In genomic region chr17:43521389-43521788, GRCh38 we compare ENCODE assay signal across 2 cellular contexts.
A peak's percentile ranks its signal among the peaks of the same experiment; 100 is the strongest.
TF ChIP-seq lines count a peak whose summit lies in the region.

No MANE protein-coding gene starts in this region.

TF ChIP-seq in GM23338, 12 proteins besides CTCF, POLR2A, EP300 and RAD21:
- TF ChIP-seq EZH2phosphoT487 (IDR thresholded peaks at IDR 0.05; ENCODE audit: unreplicated experiment) (no peak), JUNB (IDR thresholded peaks at IDR 0.05; ENCODE audit: unreplicated experiment) (no peak), ZNF331 (CRISPR knock-in tag; IDR thresholded peaks at IDR 0.05; ENCODE audit: low read depth) (no peak), POLR2AphosphoS5 (IDR thresholded peaks at IDR 0.05; ENCODE audit: low read depth) (no peak)

TF ChIP-seq in K562, 482 proteins besides CTCF, POLR2A, EP300 and RAD21:
- TF ChIP-seq, protein P1, sequence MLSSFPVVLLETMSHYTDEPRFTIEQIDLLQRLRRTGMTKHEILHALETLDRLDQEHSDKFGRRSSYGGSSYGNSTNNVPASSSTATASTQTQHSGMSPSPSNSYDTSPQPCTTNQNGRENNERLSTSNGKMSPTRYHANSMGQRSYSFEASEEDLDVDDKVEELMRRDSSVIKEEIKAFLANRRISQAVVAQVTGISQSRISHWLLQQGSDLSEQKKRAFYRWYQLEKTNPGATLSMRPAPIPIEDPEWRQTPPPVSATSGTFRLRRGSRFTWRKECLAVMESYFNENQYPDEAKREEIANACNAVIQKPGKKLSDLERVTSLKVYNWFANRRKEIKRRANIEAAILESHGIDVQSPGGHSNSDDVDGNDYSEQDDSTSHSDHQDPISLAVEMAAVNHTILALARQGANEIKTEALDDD (IDR thresholded peaks at IDR 0.05), result no peak
- TF ChIP-seq MAFF (IDR thresholded peaks at IDR 0.05; ENCODE audit: low read length) (peak; percentile 55), MAFG (tag; conservative IDR thresholded peaks at IDR 0.05) (peak; percentile 48), GMEB1 (CRISPR knock-in tag; IDR thresholded peaks at IDR 0.05) (no peak), ZNF586 (CRISPR knock-in tag; conservative IDR thresholded peaks at IDR 0.05) (no peak), MAFK (IDR thresholded peaks at IDR 0.05; ENCODE audit: low read length) (peak; percentile 40; the same call in 1 of the 2 replicates), ZNF316 (IDR thresholded peaks at IDR 0.05) (peak; percentile 78), ZBTB7A (IDR thresholded peaks at IDR 0.05; ENCODE audit: borderline replicate concordance, control insufficient read depth, low read depth, low read length) (no peak), C11orf30 (IDR thresholded peaks at IDR 0.05; ENCODE audit: low read depth) (peak; percentile 58; the same call in 1 of the 2 replicates)
TF ChIP-seq in K562: peak in this region for 5.
